In the genomic region with DNA sequence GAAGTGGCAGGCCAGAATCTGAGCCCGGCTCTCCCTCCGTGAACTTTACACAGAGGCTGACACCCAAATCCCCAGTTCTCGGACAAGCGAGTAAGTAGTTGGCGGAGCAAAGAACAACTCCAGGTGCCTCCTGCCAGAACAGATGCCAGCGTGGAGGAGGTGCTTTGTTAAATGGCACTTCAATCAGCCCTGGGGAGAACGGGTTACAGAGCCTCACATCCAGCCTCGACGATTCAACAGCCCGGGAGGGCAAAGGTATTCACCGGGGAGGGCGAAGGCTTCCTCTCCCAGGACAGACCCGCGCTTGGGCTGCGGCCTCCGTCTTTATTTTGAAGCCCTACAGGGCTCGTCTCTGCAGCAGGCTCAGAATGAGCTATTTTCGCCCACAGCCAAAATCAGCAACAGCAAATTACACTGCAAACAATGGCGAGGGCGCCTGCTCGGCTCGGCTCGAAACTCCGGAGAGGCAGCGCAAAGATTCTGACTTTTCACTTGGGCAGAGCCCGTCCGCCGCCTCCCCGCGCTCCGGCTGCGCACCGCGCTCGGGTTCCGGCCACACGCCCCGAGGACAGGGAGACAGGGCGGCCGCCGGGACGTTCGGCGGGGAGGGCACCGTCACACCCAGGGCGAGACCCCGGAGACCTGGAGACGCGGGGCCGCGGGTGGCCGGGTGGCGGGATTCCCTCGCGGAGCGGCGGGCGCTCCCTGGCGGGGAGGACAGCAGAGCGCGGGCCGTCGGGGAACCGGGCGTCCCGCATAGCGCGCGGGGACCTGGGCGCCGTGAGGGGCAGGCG, we compare ENCODE assay signal across 8 cellular contexts. TPM values are rescaled to one million over a fixed set of nuclear protein-coding genes. Genes with fewer than 3 reads are reported as not detected.
DNase-seq lines count a peak whose midpoint lies in the region; ATAC-seq and TF ChIP-seq lines count a peak whose summit lies in the region.

No MANE protein-coding gene starts in this region.

- intact Hi-C loops in mammary epithelial cell (cut with micrococcal nuclease), result loop anchor here (1.0 to 10.0 kb wide), 4 partner anchors 46 to 335 kb away; no protein-coding TSS in a partner anchor

- no peaks in the 10 kb centered on the region for H3K27me3 ChIP-seq in mammary epithelial cell (ENCODE audit: insufficient read depth, low read length)
- no peaks in the 10 kb centered on the region for H3K27me3 ChIP-seq in skeletal muscle satellite cell (ENCODE audit: control insufficient read depth, insufficient read depth, low read length)

- H3K9me3 ChIP-seq in mammary epithelial cell (replicated peaks; ENCODE audit: insufficient read depth, low read length) (no peaks in the 10 kb centered on the region), skeletal muscle satellite cell (replicated peaks; ENCODE audit: low read length) (no peaks in the 10 kb centered on the region)

- H3K27ac ChIP-seq in mammary epithelial cell (ENCODE audit: insufficient read depth, low read depth, low read length), result peak overlapping the region; percentile 63

- peak overlapping the region; percentile 29 for H3K4me3 ChIP-seq in AG04449 (ENCODE audit: low read depth, low read length)
- H3K4me3 ChIP-seq in mammary epithelial cell (replicated peaks in 1 of 3; ENCODE audit: insufficient read depth in 1 of 3, low read depth in 2 of 3, low read length in 3 of 3), result peak overlapping the region; percentile 73 to 92 (median 82)
- peak overlapping the region; percentile 88 for H3K4me3 ChIP-seq in skeletal muscle satellite cell (ENCODE audit: low read length)

- CTCF ChIA-PET in AG04449 (lab: Yijun Ruan, JAX), result interaction anchor here (1.0 kb wide), 1 partner anchor 101 kb away, joined by 3 read pairs; no protein-coding TSS in a partner anchor
- CTCF ChIA-PET in mammary epithelial cell (lab: Charles Lee; ENCODE audit: low non-redundant PET), result interaction anchor here (0.6 to 0.7 kb wide), 2 partner anchors 26 to 120 kb away, joined by 3 to 4 read pairs; no protein-coding TSS in a partner anchor

- in situ Hi-C loops in mammary epithelial cell (cut with MboI; ENCODE audit: low sequenced_read_pairs in 2 of 2), result no loop called here

- peaks cover 34% of the 10 kb centered on the region for H3K79me2 ChIP-seq in mammary epithelial cell (ENCODE audit: insufficient read depth, low read length)

- ATAC-seq in GM18868 (IDR thresholded peaks at IDR 0.05; ENCODE audit: unreplicated experiment), result peak; percentile 47
- ATAC-seq in HG03108 (IDR thresholded peaks at IDR 0.05; ENCODE audit: unreplicated experiment), result peak; percentile 31
- peak; percentile 75 for ATAC-seq in SK-N-SH treated with all-trans-retinoic acid at 6 μM for 48 hours

- no peaks in the 10 kb centered on the region for H4K20me1 ChIP-seq in mammary epithelial cell (ENCODE audit: insufficient read depth, low read length)

- H3K4me2 ChIP-seq in mammary epithelial cell (ENCODE audit: insufficient read depth, low read depth, low read length), result peak overlapping the region; percentile 81
- peak overlapping the region; percentile 93 for H3K4me2 ChIP-seq in skeletal muscle satellite cell (ENCODE audit: low read length)

- H3K36me3 ChIP-seq in mammary epithelial cell (ENCODE audit: insufficient read depth, low read length) (no peaks in the 10 kb centered on the region), skeletal muscle satellite cell (ENCODE audit: insufficient read depth, low read length) (no peaks in the 10 kb centered on the region)

- no peak for DNase-seq in AG04449 (ENCODE audit: low read depth, low spot score)
- peak; percentile 51 for DNase-seq in mammary epithelial cell
- peak; percentile 53 for DNase-seq in iPS-NIHi7 (ENCODE audit: extremely low spot score)
- no peak for DNase-seq in DMS79 treated with DMSO at 0.1 percent for 48 hours (lab: John Stamatoyannopoulos, UW)

- 40% methylated on average over 20 of the region's 72 CpGs for WGBS in mammary epithelial cell (ENCODE audit: low coverage, missing lambda C conversion rate)

- H3K4me1 ChIP-seq in mammary epithelial cell (ENCODE audit: insufficient read depth, low read length) (peaks cover 27% of the 10 kb centered on the region), skeletal muscle satellite cell (ENCODE audit: control insufficient read depth, insufficient read depth, low read length) (peaks cover 21% of the 10 kb centered on the region)

- TF ChIP-seq CTCF in AG04449 (IDR thresholded peaks at IDR 0.05; ENCODE audit: insufficient read depth, low read length, missing control alignments) (no peak), mammary epithelial cell (conservative IDR thresholded peaks at IDR 0.05 in 1 of 2, IDR thresholded peaks at IDR 0.05 in 1 of 2; ENCODE audit: extremely low read depth in 1 of 2, insufficient read depth in 1 of 2, low read depth in 1 of 2, low read length in 2 of 2) (peak; percentile 19 to 53)

- peak overlapping the region; percentile 89 for H3K9ac ChIP-seq in mammary epithelial cell (ENCODE audit: insufficient read depth, low read length)
- H3K9ac ChIP-seq in skeletal muscle satellite cell (ENCODE audit: low read depth, low read length), result peak overlapping the region; percentile 76

- POLR2A ChIA-PET in AG04449 (lab: Yijun Ruan, JAX), result no interaction called here

- peak overlapping the region; percentile 81 for H2AFZ ChIP-seq in mammary epithelial cell (ENCODE audit: low read depth, low read length)

- dilution Hi-C loops in mammary epithelial cell (cut with HindIII; ENCODE audit: low sequenced_read_pairs), result loop anchor here (5.0 kb wide), 1 partner anchor 57 kb away; no protein-coding TSS in a partner anchor

- no TSS peak for BruUV-seq in mammary epithelial cell (replicated peaks; lab: Mats Ljungman, UMichigan)

TF ChIP-seq in SK-N-SH treated with all-trans-retinoic acid at 6 μM for 48 hours, 23 proteins besides CTCF, POLR2A, EP300 and RAD21 (continues in another document):
- TF ChIP-seq BACH2 (CRISPR knock-in tag; IDR thresholded peaks at IDR 0.05; ENCODE audit: borderline replicate concordance) (no peak), TOX (CRISPR knock-in tag; IDR thresholded peaks at IDR 0.05; ENCODE audit: borderline replicate concordance) (no peak), ZNF70 (CRISPR knock-in tag; IDR thresholded peaks at IDR 0.05) (no peak), ISL1 (CRISPR knock-in tag; IDR thresholded peaks at IDR 0.05) (no peak), RARB (CRISPR knock-in tag; IDR thresholded peaks at IDR 0.05) (no peak), ZNF565 (CRISPR knock-in tag; conservative IDR thresholded peaks at IDR 0.05; ENCODE audit: low read depth) (no peak), OSR1 (CRISPR knock-in tag; IDR thresholded peaks at IDR 0.05) (no peak), PPARA (CRISPR knock-in tag; IDR thresholded peaks at IDR 0.05; ENCODE audit: borderline replicate concordance) (no peak), ZFP3 (CRISPR knock-in tag; IDR thresholded peaks at IDR 0.05) (no peak), ESRRG (CRISPR knock-in tag; IDR thresholded peaks at IDR 0.05) (no peak), CSDC2 (CRISPR knock-in tag; IDR thresholded peaks at IDR 0.05) (no peak), ZC3H10 (CRISPR knock-in tag; IDR thresholded peaks at IDR 0.05) (no peak), SNAI2 (CRISPR knock-in tag; IDR thresholded peaks at IDR 0.05) (no peak), ZFP30 (CRISPR knock-in tag; IDR thresholded peaks at IDR 0.05) (no peak), GLIS3 (CRISPR knock-in tag; IDR thresholded peaks at IDR 0.05) (no peak), ARNTL (CRISPR knock-in tag; IDR thresholded peaks at IDR 0.05; ENCODE audit: borderline replicate concordance, low read depth) (no peak)
- TF ChIP-seq, protein P1, sequence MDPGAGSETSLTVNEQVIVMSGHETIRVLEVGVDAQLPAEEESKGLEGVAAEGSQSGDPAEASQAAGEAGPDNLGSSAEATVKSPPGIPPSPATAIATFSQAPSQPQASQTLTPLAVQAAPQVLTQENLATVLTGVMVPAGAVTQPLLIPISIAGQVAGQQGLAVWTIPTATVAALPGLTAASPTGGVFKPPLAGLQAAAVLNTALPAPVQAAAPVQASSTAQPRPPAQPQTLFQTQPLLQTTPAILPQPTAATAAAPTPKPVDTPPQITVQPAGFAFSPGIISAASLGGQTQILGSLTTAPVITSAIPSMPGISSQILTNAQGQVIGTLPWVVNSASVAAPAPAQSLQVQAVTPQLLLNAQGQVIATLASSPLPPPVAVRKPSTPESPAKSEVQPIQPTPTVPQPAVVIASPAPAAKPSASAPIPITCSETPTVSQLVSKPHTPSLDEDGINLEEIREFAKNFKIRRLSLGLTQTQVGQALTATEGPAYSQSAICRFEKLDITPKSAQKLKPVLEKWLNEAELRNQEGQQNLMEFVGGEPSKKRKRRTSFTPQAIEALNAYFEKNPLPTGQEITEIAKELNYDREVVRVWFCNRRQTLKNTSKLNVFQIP (CRISPR knock-in tag; IDR thresholded peaks at IDR 0.05; ENCODE audit: borderline replicate concordance, low read depth), result no peak
- TF ChIP-seq, protein P2, sequence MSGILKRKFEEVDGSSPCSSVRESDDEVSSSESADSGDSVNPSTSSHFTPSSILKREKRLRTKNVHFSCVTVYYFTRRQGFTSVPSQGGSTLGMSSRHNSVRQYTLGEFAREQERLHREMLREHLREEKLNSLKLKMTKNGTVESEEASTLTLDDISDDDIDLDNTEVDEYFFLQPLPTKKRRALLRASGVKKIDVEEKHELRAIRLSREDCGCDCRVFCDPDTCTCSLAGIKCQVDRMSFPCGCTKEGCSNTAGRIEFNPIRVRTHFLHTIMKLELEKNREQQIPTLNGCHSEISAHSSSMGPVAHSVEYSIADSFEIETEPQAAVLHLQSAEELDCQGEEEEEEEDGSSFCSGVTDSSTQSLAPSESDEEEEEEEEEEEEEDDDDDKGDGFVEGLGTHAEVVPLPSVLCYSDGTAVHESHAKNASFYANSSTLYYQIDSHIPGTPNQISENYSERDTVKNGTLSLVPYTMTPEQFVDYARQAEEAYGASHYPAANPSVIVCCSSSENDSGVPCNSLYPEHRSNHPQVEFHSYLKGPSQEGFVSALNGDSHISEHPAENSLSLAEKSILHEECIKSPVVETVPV (CRISPR knock-in tag; IDR thresholded peaks at IDR 0.05), result no peak
- TF ChIP-seq, protein P3, sequence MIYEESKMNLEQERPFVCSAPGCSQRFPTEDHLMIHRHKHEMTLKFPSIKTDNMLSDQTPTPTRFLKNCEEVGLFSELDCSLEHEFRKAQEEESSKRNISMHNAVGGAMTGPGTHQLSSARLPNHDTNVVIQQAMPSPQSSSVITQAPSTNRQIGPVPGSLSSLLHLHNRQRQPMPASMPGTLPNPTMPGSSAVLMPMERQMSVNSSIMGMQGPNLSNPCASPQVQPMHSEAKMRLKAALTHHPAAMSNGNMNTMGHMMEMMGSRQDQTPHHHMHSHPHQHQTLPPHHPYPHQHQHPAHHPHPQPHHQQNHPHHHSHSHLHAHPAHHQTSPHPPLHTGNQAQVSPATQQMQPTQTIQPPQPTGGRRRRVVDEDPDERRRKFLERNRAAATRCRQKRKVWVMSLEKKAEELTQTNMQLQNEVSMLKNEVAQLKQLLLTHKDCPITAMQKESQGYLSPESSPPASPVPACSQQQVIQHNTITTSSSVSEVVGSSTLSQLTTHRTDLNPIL (CRISPR knock-in tag; IDR thresholded peaks at IDR 0.05; ENCODE audit: low read depth), result no peak

RNA-seq across cellular contexts. Expression of a gene that starts 0.8 kb away (rescaled TPM):
- total RNA-seq in mammary epithelial cell, result 10 to 100 TPM in 1 of 2 donors, 1 to 10 TPM in 1; 1.3 to 22.7 TPM
- 9.3 TPM for polyA plus RNA-seq in mammary epithelial cell
- polyA minus RNA-seq in mammary epithelial cell, result 10.5 TPM
- 3.9 and 5.8 TPM in 2 replicates for total RNA-seq in skeletal muscle satellite cell (2012; rRNA removed)

Comparison
In these comparisons a context has a peak if more than half of its experiments do, and no peak if none do; other contexts are left out.
1. DNase-seq: peak in mammary epithelial cell (single experiment) and iPS-NIHi7 (single experiment); none in AG04449 (single experiment) and DMS79 treated with DMSO at 0.1 percent for 48 hours (single experiment).
2. H3K4me3 ChIP-seq: peak in every context shown above with its lines; median percentile 88 in skeletal muscle satellite cell; 82 in mammary epithelial cell; 29 in AG04449.
3. Peak in every context shown above with its lines, with median percentiles within 50 percentile points of each other: ATAC-seq.